Comparison of ENCODE assay signal across 1 cellular context in the genomic region with DNA sequence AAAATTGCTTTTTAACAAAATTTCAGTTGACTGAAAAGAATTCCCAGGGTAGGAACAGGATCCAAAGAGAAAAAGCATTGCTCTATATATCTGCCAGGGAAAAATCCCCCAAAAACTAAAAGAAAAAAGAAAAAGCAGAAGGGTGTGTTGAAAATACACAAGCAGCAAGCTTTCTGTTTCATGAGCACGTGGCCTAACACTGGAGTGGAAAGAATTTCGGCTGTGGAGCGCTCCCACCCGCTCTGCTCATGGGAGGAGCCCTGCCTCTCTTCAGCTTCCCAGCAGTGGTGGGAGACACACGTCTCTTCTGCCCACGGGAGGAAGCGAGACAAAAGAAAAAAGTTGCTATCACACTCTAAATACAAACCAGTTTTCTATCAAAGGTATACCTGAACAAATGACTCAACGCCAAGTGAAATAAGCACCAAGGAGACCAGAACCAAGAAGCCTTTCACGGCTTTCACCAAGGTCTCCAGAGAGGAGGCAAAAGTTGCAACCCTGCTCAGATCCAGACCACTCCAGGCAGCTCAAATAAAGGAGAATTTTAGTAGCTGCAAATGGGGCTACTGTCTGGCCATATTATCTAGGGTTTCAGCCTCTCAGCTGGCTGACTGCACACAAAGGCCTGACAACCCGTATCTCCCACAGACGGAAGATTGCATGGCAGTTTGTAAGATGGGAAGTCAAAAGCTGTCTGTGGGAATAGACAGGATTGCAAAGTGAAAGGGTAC.
TF ChIP-seq lines count a peak whose summit lies in the region.

No MANE protein-coding gene starts in this region.

TF ChIP-seq in K562, 482 proteins besides CTCF, POLR2A, EP300 and RAD21 (continued from another document and continues in another):
- TF ChIP-seq, protein P1, sequence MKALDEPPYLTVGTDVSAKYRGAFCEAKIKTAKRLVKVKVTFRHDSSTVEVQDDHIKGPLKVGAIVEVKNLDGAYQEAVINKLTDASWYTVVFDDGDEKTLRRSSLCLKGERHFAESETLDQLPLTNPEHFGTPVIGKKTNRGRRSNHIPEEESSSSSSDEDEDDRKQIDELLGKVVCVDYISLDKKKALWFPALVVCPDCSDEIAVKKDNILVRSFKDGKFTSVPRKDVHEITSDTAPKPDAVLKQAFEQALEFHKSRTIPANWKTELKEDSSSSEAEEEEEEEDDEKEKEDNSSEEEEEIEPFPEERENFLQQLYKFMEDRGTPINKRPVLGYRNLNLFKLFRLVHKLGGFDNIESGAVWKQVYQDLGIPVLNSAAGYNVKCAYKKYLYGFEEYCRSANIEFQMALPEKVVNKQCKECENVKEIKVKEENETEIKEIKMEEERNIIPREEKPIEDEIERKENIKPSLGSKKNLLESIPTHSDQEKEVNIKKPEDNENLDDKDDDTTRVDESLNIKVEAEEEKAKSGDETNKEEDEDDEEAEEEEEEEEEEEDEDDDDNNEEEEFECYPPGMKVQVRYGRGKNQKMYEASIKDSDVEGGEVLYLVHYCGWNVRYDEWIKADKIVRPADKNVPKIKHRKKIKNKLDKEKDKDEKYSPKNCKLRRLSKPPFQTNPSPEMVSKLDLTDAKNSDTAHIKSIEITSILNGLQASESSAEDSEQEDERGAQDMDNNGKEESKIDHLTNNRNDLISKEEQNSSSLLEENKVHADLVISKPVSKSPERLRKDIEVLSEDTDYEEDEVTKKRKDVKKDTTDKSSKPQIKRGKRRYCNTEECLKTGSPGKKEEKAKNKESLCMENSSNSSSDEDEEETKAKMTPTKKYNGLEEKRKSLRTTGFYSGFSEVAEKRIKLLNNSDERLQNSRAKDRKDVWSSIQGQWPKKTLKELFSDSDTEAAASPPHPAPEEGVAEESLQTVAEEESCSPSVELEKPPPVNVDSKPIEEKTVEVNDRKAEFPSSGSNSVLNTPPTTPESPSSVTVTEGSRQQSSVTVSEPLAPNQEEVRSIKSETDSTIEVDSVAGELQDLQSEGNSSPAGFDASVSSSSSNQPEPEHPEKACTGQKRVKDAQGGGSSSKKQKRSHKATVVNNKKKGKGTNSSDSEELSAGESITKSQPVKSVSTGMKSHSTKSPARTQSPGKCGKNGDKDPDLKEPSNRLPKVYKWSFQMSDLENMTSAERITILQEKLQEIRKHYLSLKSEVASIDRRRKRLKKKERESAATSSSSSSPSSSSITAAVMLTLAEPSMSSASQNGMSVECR (CRISPR knock-in tag; IDR thresholded peaks at IDR 0.05) = no peak
- TF ChIP-seq ELK3 (CRISPR knock-in tag; IDR thresholded peaks at IDR 0.05) (no peak), ZNF76 (CRISPR knock-in tag; IDR thresholded peaks at IDR 0.05; ENCODE audit: borderline replicate concordance) (0 out of 2 replicates have a peak, but pooled peaks have one; percentile 34), ZFP30 (CRISPR knock-in tag; IDR thresholded peaks at IDR 0.05; ENCODE audit: borderline replicate concordance) (no peak), FOXA3 (CRISPR knock-in tag; conservative IDR thresholded peaks at IDR 0.05 in 1 of 2, IDR thresholded peaks at IDR 0.05 in 1 of 2) (peak in 1 of 2 experiments; percentile 21; a peak in 1 of 4 replicates), IRF9 (tag; IDR thresholded peaks at IDR 0.05) (peak; percentile 40; the same call in 1 of the 2 replicates), NONO (IDR thresholded peaks at IDR 0.05; ENCODE audit: low read depth in 2 of 2, low read length in 1 of 2) (no peak), XRCC4 (IDR thresholded peaks at IDR 0.05; ENCODE audit: extremely low read depth, insufficient read depth, insufficient read length) (no peak), HMGXB4 (CRISPR knock-in tag; IDR thresholded peaks at IDR 0.05) (no peak), HNRNPH1 (optimal IDR thresholded peaks at IDR 0.05; ENCODE audit: low read depth, low read length) (no peak), KHSRP (IDR thresholded peaks at IDR 0.05) (no peak), ZNF668 (CRISPR knock-in tag; IDR thresholded peaks at IDR 0.05) (peak; percentile 58; the same call in 1 of the 2 replicates), ZNF280B (CRISPR knock-in tag; IDR thresholded peaks at IDR 0.05) (no peak), NFIC (IDR thresholded peaks at IDR 0.05) (no peak), FOXO4 (CRISPR knock-in tag; IDR thresholded peaks at IDR 0.05) (no peak), PATZ1 (CRISPR knock-in tag; IDR thresholded peaks at IDR 0.05; ENCODE audit: borderline replicate concordance) (no peak), CBFB (CRISPR knock-in tag; IDR thresholded peaks at IDR 0.05) (no peak), COPS2 (conservative IDR thresholded peaks at IDR 0.05) (no peak), EHMT2 (IDR thresholded peaks at IDR 0.05) (no peak), SNIP1 (IDR thresholded peaks at IDR 0.05; ENCODE audit: low read depth) (no peak), EP400 (IDR thresholded peaks at IDR 0.05) (0 out of 2 replicates have a peak, but pooled peaks have one; percentile 17), FOXM1 (IDR thresholded peaks at IDR 0.05; ENCODE audit: low read depth) (peak; percentile 74), FOXM1 (CRISPR knock-in tag; IDR thresholded peaks at IDR 0.05; ENCODE audit: low read depth) (no peak), ARHGAP35 (IDR thresholded peaks at IDR 0.05; ENCODE audit: partially characterized antibody) (no peak), RUNX1 (IDR thresholded peaks at IDR 0.05; ENCODE audit: low read depth) (no peak), TBP (optimal IDR thresholded peaks at IDR 0.05; ENCODE audit: low read depth, low read length) (no peak), ZNF263 (CRISPR knock-in tag; IDR thresholded peaks at IDR 0.05; ENCODE audit: borderline replicate concordance) (no peak), NR2C1 (IDR thresholded peaks at IDR 0.05) (no peak), NR2C1 (tag; IDR thresholded peaks at IDR 0.05) (no peak)
- TF ChIP-seq, protein P2, sequence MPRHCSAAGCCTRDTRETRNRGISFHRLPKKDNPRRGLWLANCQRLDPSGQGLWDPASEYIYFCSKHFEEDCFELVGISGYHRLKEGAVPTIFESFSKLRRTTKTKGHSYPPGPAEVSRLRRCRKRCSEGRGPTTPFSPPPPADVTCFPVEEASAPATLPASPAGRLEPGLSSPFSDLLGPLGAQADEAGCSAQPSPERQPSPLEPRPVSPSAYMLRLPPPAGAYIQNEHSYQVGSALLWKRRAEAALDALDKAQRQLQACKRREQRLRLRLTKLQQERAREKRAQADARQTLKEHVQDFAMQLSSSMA (CRISPR knock-in tag; IDR thresholded peaks at IDR 0.05) = no peak
- TF ChIP-seq, protein P3, sequence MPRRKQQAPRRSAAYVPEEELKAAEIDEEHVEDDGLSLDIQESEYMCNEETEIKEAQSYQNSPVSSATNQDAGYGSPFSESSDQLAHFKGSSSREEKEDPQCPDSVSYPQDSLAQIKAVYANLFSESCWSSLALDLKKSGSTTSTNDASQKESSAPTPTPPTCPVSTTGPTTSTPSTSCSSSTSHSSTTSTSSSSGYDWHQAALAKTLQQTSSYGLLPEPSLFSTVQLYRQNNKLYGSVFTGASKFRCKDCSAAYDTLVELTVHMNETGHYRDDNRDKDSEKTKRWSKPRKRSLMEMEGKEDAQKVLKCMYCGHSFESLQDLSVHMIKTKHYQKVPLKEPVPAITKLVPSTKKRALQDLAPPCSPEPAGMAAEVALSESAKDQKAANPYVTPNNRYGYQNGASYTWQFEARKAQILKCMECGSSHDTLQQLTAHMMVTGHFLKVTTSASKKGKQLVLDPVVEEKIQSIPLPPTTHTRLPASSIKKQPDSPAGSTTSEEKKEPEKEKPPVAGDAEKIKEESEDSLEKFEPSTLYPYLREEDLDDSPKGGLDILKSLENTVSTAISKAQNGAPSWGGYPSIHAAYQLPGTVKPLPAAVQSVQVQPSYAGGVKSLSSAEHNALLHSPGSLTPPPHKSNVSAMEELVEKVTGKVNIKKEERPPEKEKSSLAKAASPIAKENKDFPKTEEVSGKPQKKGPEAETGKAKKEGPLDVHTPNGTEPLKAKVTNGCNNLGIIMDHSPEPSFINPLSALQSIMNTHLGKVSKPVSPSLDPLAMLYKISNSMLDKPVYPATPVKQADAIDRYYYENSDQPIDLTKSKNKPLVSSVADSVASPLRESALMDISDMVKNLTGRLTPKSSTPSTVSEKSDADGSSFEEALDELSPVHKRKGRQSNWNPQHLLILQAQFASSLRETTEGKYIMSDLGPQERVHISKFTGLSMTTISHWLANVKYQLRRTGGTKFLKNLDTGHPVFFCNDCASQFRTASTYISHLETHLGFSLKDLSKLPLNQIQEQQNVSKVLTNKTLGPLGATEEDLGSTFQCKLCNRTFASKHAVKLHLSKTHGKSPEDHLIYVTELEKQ (CRISPR knock-in tag; IDR thresholded peaks at IDR 0.05) = peak; percentile 31; the same call in 1 of the 2 replicates
- TF ChIP-seq, protein P4, sequence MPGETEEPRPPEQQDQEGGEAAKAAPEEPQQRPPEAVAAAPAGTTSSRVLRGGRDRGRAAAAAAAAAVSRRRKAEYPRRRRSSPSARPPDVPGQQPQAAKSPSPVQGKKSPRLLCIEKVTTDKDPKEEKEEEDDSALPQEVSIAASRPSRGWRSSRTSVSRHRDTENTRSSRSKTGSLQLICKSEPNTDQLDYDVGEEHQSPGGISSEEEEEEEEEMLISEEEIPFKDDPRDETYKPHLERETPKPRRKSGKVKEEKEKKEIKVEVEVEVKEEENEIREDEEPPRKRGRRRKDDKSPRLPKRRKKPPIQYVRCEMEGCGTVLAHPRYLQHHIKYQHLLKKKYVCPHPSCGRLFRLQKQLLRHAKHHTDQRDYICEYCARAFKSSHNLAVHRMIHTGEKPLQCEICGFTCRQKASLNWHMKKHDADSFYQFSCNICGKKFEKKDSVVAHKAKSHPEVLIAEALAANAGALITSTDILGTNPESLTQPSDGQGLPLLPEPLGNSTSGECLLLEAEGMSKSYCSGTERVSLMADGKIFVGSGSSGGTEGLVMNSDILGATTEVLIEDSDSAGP (CRISPR knock-in tag; IDR thresholded peaks at IDR 0.05) = no peak
- TF ChIP-seq, protein P5, sequence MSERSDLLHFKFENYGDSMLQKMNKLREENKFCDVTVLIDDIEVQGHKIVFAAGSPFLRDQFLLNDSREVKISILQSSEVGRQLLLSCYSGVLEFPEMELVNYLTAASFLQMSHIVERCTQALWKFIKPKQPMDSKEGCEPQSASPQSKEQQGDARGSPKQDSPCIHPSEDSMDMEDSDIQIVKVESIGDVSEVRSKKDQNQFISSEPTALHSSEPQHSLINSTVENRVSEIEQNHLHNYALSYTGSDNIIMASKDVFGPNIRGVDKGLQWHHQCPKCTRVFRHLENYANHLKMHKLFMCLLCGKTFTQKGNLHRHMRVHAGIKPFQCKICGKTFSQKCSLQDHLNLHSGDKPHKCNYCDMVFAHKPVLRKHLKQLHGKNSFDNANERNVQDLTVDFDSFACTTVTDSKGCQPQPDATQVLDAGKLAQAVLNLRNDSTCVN (CRISPR knock-in tag; IDR thresholded peaks at IDR 0.05) = no peak
